ENCODE assay signal across 8 cellular contexts in the genomic region with DNA sequence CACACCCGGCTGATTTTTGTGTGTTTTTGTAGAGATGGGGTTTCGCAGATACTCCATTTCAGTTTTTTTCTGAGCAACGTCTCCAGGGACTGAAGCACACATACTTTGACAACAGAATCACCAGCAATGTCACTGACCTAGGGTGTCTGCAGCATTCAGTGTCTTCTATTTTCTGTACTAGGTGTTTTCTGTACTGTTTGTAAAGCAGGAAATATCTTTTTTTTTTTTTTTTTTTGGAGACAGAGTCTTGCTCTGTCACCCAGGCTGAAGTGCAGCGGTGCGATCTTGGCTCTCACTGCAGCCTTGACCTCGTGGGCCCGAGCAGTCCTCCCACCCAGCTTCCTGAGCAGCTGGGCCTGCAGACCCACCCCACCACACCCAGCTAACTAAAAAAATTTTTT. TPM values are rescaled to one million over a fixed set of nuclear protein-coding genes. Genes with fewer than 3 reads are reported as not detected.
DNase-seq lines count a peak whose midpoint lies in the region; ATAC-seq, FAIRE-seq and TF ChIP-seq lines count a peak whose summit lies in the region.

No MANE protein-coding gene starts in this region.

- TF ChIP-seq CTCF in K562 (IDR thresholded peaks at IDR 0.05 in 2 of 3, conservative IDR thresholded peaks at IDR 0.05 in 1 of 3; ENCODE audit: insufficient read depth in 2 of 3, low read depth in 1 of 3, low read length in 3 of 3), result no peak
- no peak for TF ChIP-seq CTCF in pancreas (IDR thresholded peaks at IDR 0.05)

- WGBS in K562 (ENCODE audit: insufficient coverage, low coverage, missing lambda C conversion rate), result 17% methylated on average over 7 of the region's 7 CpGs
- 29 to 34% methylated on average over 7 of the region's 7 CpGs for WGBS in pancreas, 2 donors

- ATAC-seq in GM18868 (IDR thresholded peaks at IDR 0.05; ENCODE audit: unreplicated experiment) (peak; percentile 65), HG02798 (IDR thresholded peaks at IDR 0.05; ENCODE audit: poor library complexity, unreplicated experiment) (peak; percentile 61), K562 (peak; percentile 57), pancreas (peak in 3 of 4 donors; percentile 3 to 28 (median 15)), HG02885 (IDR thresholded peaks at IDR 0.05; ENCODE audit: poor library complexity, unreplicated experiment) (no peak), HG02973 (IDR thresholded peaks at IDR 0.05; ENCODE audit: unreplicated experiment) (no peak)

- H4K20me1 ChIP-seq in K562 (replicated peaks; ENCODE audit: control insufficient read depth, insufficient read depth, low read length), result peaks cover 23% of the 10 kb centered on the region; the same call in 1 of the 2 replicates

- no peak for TF ChIP-seq RAD21 in K562 (CRISPR knock-in tag; conservative IDR thresholded peaks at IDR 0.05 in 1 of 2, IDR thresholded peaks at IDR 0.05 in 1 of 2)

- FAIRE-seq in K562 (lab: Jason Lieb, UNC), result no peak
- no peak for FAIRE-seq in pancreas (lab: Jason Lieb, UNC)

- no peak overlapping the region; the same call in 1 of the 2 replicates for H3K4me2 ChIP-seq in K562 (ENCODE audit: insufficient read depth, low read length)

- H3K4me1 ChIP-seq in K562 (replicated peaks in 1 of 2; ENCODE audit: control insufficient read depth in 2 of 2, insufficient read depth in 2 of 2, low read length in 2 of 2), result peaks cover 15 to 23% of the 10 kb centered on the region in 2 experiments
- peaks cover 36 to 55% (median 42%) of the 10 kb centered on the region in 3 donors for H3K4me1 ChIP-seq in pancreas

- H3K27me3 ChIP-seq in K562 (ENCODE audit: control insufficient read depth in 2 of 2, insufficient read depth in 2 of 2, low read length in 2 of 2) (no peaks in the 10 kb centered on the region), pancreas (no peaks in the 10 kb centered on the region)

- intact Hi-C loops in K562 (cut with micrococcal nuclease), result no loop called here
- intact Hi-C loops in pancreas (cut with DNase I), result no loop called here

- no peak overlapping the region for H3K27ac ChIP-seq in K562 (ENCODE audit: extremely low read depth, low read depth, low read length)
- H3K27ac ChIP-seq in pancreas, result peak overlapping the region in 1 of 4 donors; percentile 47

- POLR2A ChIA-PET in K562 (lab: Yijun Ruan, JAX), result interaction anchor here (2.9 kb wide), 1 partner anchor 9 kb away, joined by 16 read pairs; no protein-coding TSS in a partner anchor

- peaks cover 82% of the 10 kb centered on the region for H3K79me2 ChIP-seq in K562 (ENCODE audit: control insufficient read depth, insufficient read depth, low read length)

- H3K4me3 ChIP-seq in K562, result no peak overlapping the region
- no peak overlapping the region for H3K4me3 ChIP-seq in pancreas

- no peak overlapping the region for H2AFZ ChIP-seq in K562 (ENCODE audit: low read depth, low read length)

- DNase-seq in K562 (ENCODE audit: extremely low read depth in 1 of 4, low spot score in 3 of 4), result peak in 1 of 4 experiments; percentile 63
- no peak for DNase-seq in pancreas
- DNase-seq in activated CD4-positive, alpha-beta T cell treated with anti-CD3 and anti-CD28 coated beads, Interleukin-2, amount 50 U/mL, for 1 hour, result no peak
- no peak for DNase-seq in stimulated activated CD4-positive, alpha-beta T cell treated with anti-CD3 and anti-CD28 coated beads, Interleukin-4, amount 100 ng/mL, for 1 hour

- no peaks in the 10 kb centered on the region for H3K9me1 ChIP-seq in K562 (ENCODE audit: control insufficient read depth, insufficient read depth, low read length)

- in situ Hi-C loops in K562 (cut with MboI), result no loop called here

- H3K9me3 ChIP-seq in K562 (replicated peaks; ENCODE audit: control insufficient read depth, insufficient read depth, low read depth, low read length), result no peaks in the 10 kb centered on the region
- no peaks in the 10 kb centered on the region for H3K9me3 ChIP-seq in pancreas

- H3K36me3 ChIP-seq in K562 (ENCODE audit: control insufficient read depth, insufficient read depth, low read length) (peaks cover 21% of the 10 kb centered on the region; the same call in 2 of the 3 replicates), pancreas (peaks cover 0 to 10% (median 0%) of the 10 kb centered on the region in 3 donors)

- TF ChIP-seq POLR2A in K562 (conservative IDR thresholded peaks at IDR 0.05), result no peak

- CTCF ChIA-PET in K562 (lab: Yijun Ruan, JAX; ENCODE audit: low intra/inter-chr PET ratio), result no interaction called here

- no TSS peak for BruUV-seq in K562 (replicated peaks; lab: Mats Ljungman, UMichigan)

- no peak for TF ChIP-seq EP300 in K562 (IDR thresholded peaks at IDR 0.05; ENCODE audit: low read length)

- peak overlapping the region in 1 of 2 experiments; percentile 85; a peak in 2 of 4 replicates for H3K9ac ChIP-seq in K562 (ENCODE audit: insufficient read depth in 1 of 2, low read depth in 2 of 2, low read length in 2 of 2)

TF ChIP-seq in K562, 482 proteins besides CTCF, POLR2A, EP300 and RAD21:
- TF ChIP-seq GATA2 (CRISPR knock-in tag; IDR thresholded peaks at IDR 0.05) (peak; percentile 8; the same call in 1 of the 2 replicates), MTA2 (IDR thresholded peaks at IDR 0.05; ENCODE audit: low read depth) (no peak), ZBTB7A (IDR thresholded peaks at IDR 0.05; ENCODE audit: borderline replicate concordance, control insufficient read depth, low read depth, low read length) (peak; percentile 62; the same call in 1 of the 2 replicates), ZKSCAN1 (IDR thresholded peaks at IDR 0.05; ENCODE audit: low read depth, low read length) (no peak), HMG20A (CRISPR knock-in tag; conservative IDR thresholded peaks at IDR 0.05) (no peak), CBFA2T3 (IDR thresholded peaks at IDR 0.05) (0 out of 2 replicates have a peak, but pooled peaks have one; percentile 20)

RNA-seq across cellular contexts. Expression of gene ADD1, which starts 8.8 kb away (rescaled TPM):
- total RNA-seq in K562 (2011; cell fraction: chromatin; rRNA removed; ENCODE audit: low replicate concordance), result 289 and 338 TPM in 2 replicates
- total RNA-seq in K562 (2011; cell fraction: nucleolus; rRNA removed), result 122 and 133 TPM in 2 replicates
- total RNA-seq in K562 (2011; cell fraction: nucleoplasm; rRNA removed), result 186 and 236 TPM in 2 replicates
- total RNA-seq in K562 (2014; rRNA removed) (104 and 140 TPM in 2 replicates), K562 (2014; rRNA removed; fragmentation: Illumina TruSeq; extraction: Trizol) (67.1 and 80.8 TPM in 2 replicates), K562 (2015; rRNA removed; fragmentation: Illumina TruSeq; extraction: Trizol) (74.0 and 76.9 TPM in 2 replicates), K562 (2021) (145 and 153 TPM in 2 replicates), pancreas (100 to 1,000 TPM in 1 of 6 donors, 10 to 100 TPM in 5; 70.9 to 160 (median 86.2) TPM)
- polyA plus RNA-seq in K562 (2011; rRNA removed) (72.4 and 77.0 TPM in 2 replicates), K562 (2014; fragmentation: Illumina TruSeq; extraction: Trizol) (99.7 and 110 TPM in 2 replicates), K562 (2014; fragmentation: Nextera tagmentation; extraction: Ambion mirVana) (10 to 100 TPM; 17.5 to 20.7 TPM), K562 (2014; rRNA removed) (87.7 and 121 TPM in 2 replicates), pancreas (100 to 1,000 TPM; 158 to 160 TPM)
- polyA plus RNA-seq in K562 (2011; cell fraction: cytosol; rRNA removed), result 85.9 and 111 TPM in 2 replicates
- 164 and 189 TPM in 2 replicates for polyA plus RNA-seq in K562 (2011; cell fraction: nucleus; rRNA removed)
- 141 and 159 TPM in 2 replicates for polyA plus RNA-seq in K562 (2012)
- 65.9 and 67.4 TPM in 2 replicates for polyA minus RNA-seq in K562 (2011; rRNA and poly(A)+ RNA removed)
- 46.7 and 62.1 TPM in 2 replicates for polyA minus RNA-seq in K562 (2011; cell fraction: cytosol; rRNA and poly(A)+ RNA removed)
- polyA minus RNA-seq in K562 (2011; cell fraction: nucleus; rRNA and poly(A)+ RNA removed), result 57.5 and 58.6 TPM in 2 replicates

RNA-seq across cellular contexts. Expression of gene SH3BP2, which starts 59.6 kb away (rescaled TPM):
- total RNA-seq in K562 (2011; cell fraction: chromatin; rRNA removed; ENCODE audit: low replicate concordance), result 49.1 and 137 TPM in 2 replicates
- 57.9 and 62.0 TPM in 2 replicates for total RNA-seq in K562 (2011; cell fraction: nucleolus; rRNA removed)
- total RNA-seq in K562 (2011; cell fraction: nucleoplasm; rRNA removed), result 59.4 and 93.7 TPM in 2 replicates
- 9.7 and 15.9 TPM in 2 replicates for total RNA-seq in K562 (2014; rRNA removed)
- total RNA-seq in K562 (2014; rRNA removed; fragmentation: Illumina TruSeq; extraction: Trizol), result 3.7 and 3.9 TPM in 2 replicates
- 3.5 and 5.6 TPM in 2 replicates for total RNA-seq in K562 (2015; rRNA removed; fragmentation: Illumina TruSeq; extraction: Trizol)
- 10.8 and 16.0 TPM in 2 replicates for total RNA-seq in K562 (2021)
- polyA plus RNA-seq in K562 (2011; rRNA removed), result 9.6 and 13.9 TPM in 2 replicates
- 10.6 and 10.7 TPM in 2 replicates for polyA plus RNA-seq in K562 (2011; cell fraction: cytosol; rRNA removed)
- 88.6 and 117 TPM in 2 replicates for polyA plus RNA-seq in K562 (2011; cell fraction: nucleus; rRNA removed)
- 4.4 and 18.7 TPM in 2 replicates for polyA plus RNA-seq in K562 (2012)
- polyA plus RNA-seq in K562 (2014; fragmentation: Illumina TruSeq; extraction: Trizol), result 5.1 and 10.9 TPM in 2 replicates
- under 1 TPM; 0.34 to 0.72 TPM for polyA plus RNA-seq in K562 (2014; fragmentation: Nextera tagmentation; extraction: Ambion mirVana)
- polyA plus RNA-seq in K562 (2014; rRNA removed), result 14.2 and 17.6 TPM in 2 replicates
- polyA minus RNA-seq in K562 (2011; rRNA and poly(A)+ RNA removed), result 18.0 and 41.6 TPM in 2 replicates
- 5.7 and 10.8 TPM in 2 replicates for polyA minus RNA-seq in K562 (2011; cell fraction: cytosol; rRNA and poly(A)+ RNA removed)
- 26.8 and 33.3 TPM in 2 replicates for polyA minus RNA-seq in K562 (2011; cell fraction: nucleus; rRNA and poly(A)+ RNA removed)
- total RNA-seq in pancreas, result 10 to 100 TPM; 12.3 to 54.6 (median 27.0) TPM
- polyA plus RNA-seq in pancreas, result 10 to 100 TPM; 16.2 to 56.5 TPM

Comparison
In these comparisons a context has a peak if more than half of its experiments do, and no peak if none do; other contexts are left out.
1. ATAC-seq: peak in GM18868 (single experiment), HG02798 (single experiment), K562 (single experiment) and pancreas (3 of 4); none in HG02885 (single experiment) and HG02973 (single experiment).